In genomic region chr2:236776695-236777251, GRCh38 we compare ENCODE assay signal across 11 cellular contexts.
DNase-seq lines count a peak whose midpoint lies in the region; ATAC-seq and TF ChIP-seq lines count a peak whose summit lies in the region.
"Had no signal": no experiment of that assay in that cellular context is flagged by ENCODE, and none has a peak within 500 bp of the region (broad histone marks: within the 10 kb centered on the region; RNA-seq: fewer than 3 reads in every experiment).

No MANE protein-coding gene starts in this region.

- peak; percentile 65 to 68 for ATAC-seq in left cardiac atrium
- ATAC-seq: activated CD8-positive, alpha-beta T cell treated with anti-CD3 and anti-CD28 coated beads for 36 hours had no signal

- H3K4me1 ChIP-seq in right atrium auricular region (no peaks in the 10 kb centered on the region), SK-N-SH (ENCODE audit: control insufficient read depth in 1 of 2, insufficient read depth in 2 of 2, low read depth in 1 of 2, low read length in 1 of 2) (no peaks in the 10 kb centered on the region; a peak in 1 of 4 replicates), prostate gland (replicated peaks) (no peaks in the 10 kb centered on the region)

- intact Hi-C loops in left cardiac atrium (cut with DNase I), result no loop called here
- intact Hi-C loops in prostate gland (cut with DNase I), result no loop called here

- TF ChIP-seq EP300 in SK-N-SH (IDR thresholded peaks at IDR 0.05; ENCODE audit: borderline replicate concordance in 1 of 2, low read depth in 1 of 2, low read length in 1 of 2), result no peak

- POLR2A ChIA-PET in SK-N-SH (lab: Yijun Ruan, JAX), result no interaction called here

- TF ChIP-seq POLR2A in prostate gland (IDR thresholded peaks at IDR 0.05), result no peak

- H3K4me3 ChIP-seq in right atrium auricular region, result no peak overlapping the region
- H3K4me3 ChIP-seq in SK-N-SH (ENCODE audit: low read depth in 2 of 2, low read length in 1 of 2), result no peak overlapping the region
- no peak overlapping the region for H3K4me3 ChIP-seq in fibroblast of villous mesenchyme (ENCODE audit: low read depth, low read length)
- H3K4me3 ChIP-seq in prostate gland, result no peak overlapping the region
- H3K4me3 ChIP-seq: heart left ventricle had no signal

- no peak for TF ChIP-seq CTCF in right atrium auricular region (IDR thresholded peaks at IDR 0.05)
- no peak for TF ChIP-seq CTCF in SK-N-SH (IDR thresholded peaks at IDR 0.05)
- TF ChIP-seq CTCF in fibroblast of villous mesenchyme (IDR thresholded peaks at IDR 0.05; ENCODE audit: insufficient read depth, low read depth, low read length), result no peak
- TF ChIP-seq CTCF in prostate gland (IDR thresholded peaks at IDR 0.05), result no peak

- 15% methylated on average over 8 of the region's 8 CpGs for WGBS in SK-N-SH (ENCODE audit: low lambda C conversion rate)
- WGBS in prostate gland, result 44% methylated on average over 8 of the region's 8 CpGs

- no peaks in the 10 kb centered on the region for H3F3A ChIP-seq in SK-N-SH (replicated peaks; ENCODE audit: insufficient read depth)

- H3K27ac ChIP-seq in right atrium auricular region (no peak overlapping the region), SK-N-SH (ENCODE audit: low read depth in 2 of 2, low read length in 1 of 2) (peak overlapping the region in 1 of 2 experiments; percentile 28; a peak in 1 of 4 replicates), prostate gland (no peak overlapping the region)

- no peaks in the 10 kb centered on the region for H3K9me2 ChIP-seq in SK-N-SH

- H3K79me2 ChIP-seq in SK-N-SH (ENCODE audit: insufficient read depth), result no peaks in the 10 kb centered on the region

- no peaks in the 10 kb centered on the region for H4K20me1 ChIP-seq in SK-N-SH (ENCODE audit: insufficient read depth)

- no peak overlapping the region for H2AFZ ChIP-seq in SK-N-SH (ENCODE audit: low read depth)

- H3K27me3 ChIP-seq in right atrium auricular region (no peaks in the 10 kb centered on the region), SK-N-SH (ENCODE audit: insufficient read depth) (no peaks in the 10 kb centered on the region), prostate gland (replicated peaks; ENCODE audit: insufficient read depth) (no peaks in the 10 kb centered on the region)
- H3K27me3 ChIP-seq: heart left ventricle had no signal

- H3K9ac ChIP-seq in SK-N-SH, result no peak overlapping the region

- H3K4me2 ChIP-seq in SK-N-SH, result peak overlapping the region; percentile 4; the same call in 1 of the 2 replicates

- DNase-seq in left cardiac atrium, result peak; percentile 49
- no peak for DNase-seq in right atrium auricular region (ENCODE audit: low spot score)
- no peak for DNase-seq in SK-N-SH
- peak; percentile 24 for DNase-seq in fibroblast of villous mesenchyme (ENCODE audit: low read depth)
- no peak for DNase-seq in NCI-H2107 treated with DMSO at 0.1 percent for 48 hours (lab: John Stamatoyannopoulos, UW; ENCODE audit: unreplicated experiment)
- no peak for DNase-seq in prostate gland (ENCODE audit: low spot score)
- DNase-seq in stimulated activated CD4-positive, alpha-beta T cell treated with anti-CD3 and anti-CD28 coated beads, Interleukin-2, amount 100 ng/mL, for 48 hours, result no peak
- DNase-seq in islet precursor cell, result no peak
- DNase-seq: activated CD8-positive, alpha-beta T cell treated with anti-CD3 and anti-CD28 coated beads for 36 hours; C1 segment of cervical spinal cord; heart left ventricle had no signal

- H3K9me3 ChIP-seq in right atrium auricular region, result no peaks in the 10 kb centered on the region
- no peaks in the 10 kb centered on the region for H3K9me3 ChIP-seq in SK-N-SH
- no peaks in the 10 kb centered on the region for H3K9me3 ChIP-seq in prostate gland
- H3K9me3 ChIP-seq: heart left ventricle had no signal

- H3K36me3 ChIP-seq in right atrium auricular region (no peaks in the 10 kb centered on the region), SK-N-SH (replicated peaks in 1 of 2; ENCODE audit: control insufficient read depth in 1 of 2, insufficient read depth in 2 of 2, low read length in 1 of 2) (no peaks in the 10 kb centered on the region), prostate gland (no peaks in the 10 kb centered on the region)
- H3K36me3 ChIP-seq: heart left ventricle had no signal

- TF ChIP-seq RAD21 in SK-N-SH (IDR thresholded peaks at IDR 0.05; ENCODE audit: low read length), result no peak

- CTCF ChIA-PET in SK-N-SH (lab: Yijun Ruan, JAX), result interaction anchor here (1.2 kb wide), 1 partner anchor 9 kb away, joined by 3 read pairs; no protein-coding TSS in a partner anchor

TF ChIP-seq in SK-N-SH, 30 proteins besides CTCF, POLR2A, EP300 and RAD21:
- TF ChIP-seq TAF1 (IDR thresholded peaks at IDR 0.05; ENCODE audit: borderline replicate concordance, low read depth, low read length) (no peak), NFIC (IDR thresholded peaks at IDR 0.05; ENCODE audit: borderline replicate concordance) (no peak)

Comparison
In these comparisons a context has a peak if more than half of its experiments do, and no peak if none do; other contexts are left out.
1. DNase-seq: peak in left cardiac atrium (single experiment) and fibroblast of villous mesenchyme (single experiment); none in right atrium auricular region (single experiment), SK-N-SH (single experiment), NCI-H2107 treated with DMSO at 0.1 percent for 48 hours (single experiment), prostate gland (single experiment), stimulated activated CD4-positive, alpha-beta T cell treated with anti-CD3 and anti-CD28 coated beads, Interleukin-2, amount 100 ng/mL, for 48 hours (0 of 2) and islet precursor cell (single experiment).